In the genomic region with DNA sequence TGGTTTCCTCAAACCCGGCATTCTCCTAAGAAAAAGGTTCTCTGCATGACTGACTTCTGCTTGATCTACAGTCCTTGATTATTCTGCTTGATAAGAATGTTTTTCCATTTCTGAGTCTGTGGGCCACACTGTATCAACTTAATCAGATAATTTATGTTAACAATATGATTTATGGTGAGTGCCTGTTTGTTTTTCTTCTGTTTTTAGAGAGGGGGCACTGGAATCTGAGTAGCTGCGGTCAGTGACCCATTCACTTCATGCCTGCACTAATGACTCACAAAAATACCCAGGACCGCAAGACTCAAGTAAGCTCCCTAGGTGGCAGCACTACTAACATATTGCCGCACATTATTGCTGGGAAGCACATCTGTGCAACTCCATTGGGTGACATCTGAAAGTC, we compare ENCODE assay signal across 7 cellular contexts.
DNase-seq lines count a peak whose midpoint lies in the region; ATAC-seq and TF ChIP-seq lines count a peak whose summit lies in the region.

No MANE protein-coding gene starts in this region.

- no TSS peak for BruUV-seq in PC-9 (replicated peaks; lab: Mats Ljungman, UMichigan)

- H4K20me1 ChIP-seq in PC-9 (ENCODE audit: insufficient read depth), result no peaks in the 10 kb centered on the region

- DNase-seq in PC-9, result peak; percentile 57 to 59
- DNase-seq in left colon, result no peak
- no peak for DNase-seq in dedifferentiated amniotic fluid mesenchymal stem cell (ENCODE audit: extremely low spot score)
- no peak for DNase-seq in activated CD4-positive, alpha-beta T cell treated with anti-CD3 and anti-CD28 coated beads for 48 hours
- no peak for DNase-seq in NCI-H1105 (lab: John Stamatoyannopoulos, UW)

- no peaks in the 10 kb centered on the region for H3K4me1 ChIP-seq in PC-9 (replicated peaks; ENCODE audit: insufficient read depth)

- CTCF ChIA-PET in PC-9 (lab: Charles Lee), result interaction anchor here (1.0 kb wide), 1 partner anchor 9 kb away, joined by 7 read pairs; no protein-coding TSS in a partner anchor

- peak; percentile 44 for TF ChIP-seq CTCF in PC-9 (conservative IDR thresholded peaks at IDR 0.05)

- no peaks in the 10 kb centered on the region for H3F3A ChIP-seq in PC-9 (ENCODE audit: insufficient read depth, low read depth)

- H2AFZ ChIP-seq in PC-9, result no peak overlapping the region

- no peaks in the 10 kb centered on the region for H3K36me3 ChIP-seq in PC-9 (ENCODE audit: low read depth)

- POLR2A ChIA-PET in PC-9 (lab: Charles Lee; ENCODE audit: unreplicated experiment), result no interaction called here

- H3K9me2 ChIP-seq in PC-9 (ENCODE audit: insufficient read depth), result no peaks in the 10 kb centered on the region; the same call in 1 of the 2 replicates

- no peak overlapping the region for H3K4me2 ChIP-seq in PC-9

- no peaks in the 10 kb centered on the region for H3K79me2 ChIP-seq in PC-9 (ENCODE audit: low read depth)

- no peak overlapping the region for H3K4me3 ChIP-seq in PC-9

- no peaks in the 10 kb centered on the region for H3K27me3 ChIP-seq in PC-9 (ENCODE audit: insufficient read depth, low read depth)

- ATAC-seq in GM18870 (IDR thresholded peaks at IDR 0.05; ENCODE audit: unreplicated experiment) (peak; percentile 91), HG02885 (IDR thresholded peaks at IDR 0.05; ENCODE audit: poor library complexity, unreplicated experiment) (peak; percentile 99), left colon (peak; percentile 82)

- H3K27ac ChIP-seq in PC-9, result no peak overlapping the region

- no peaks in the 10 kb centered on the region for H3K9me3 ChIP-seq in PC-9 (ENCODE audit: insufficient read depth, low read depth)

- intact Hi-C loops in PC-9 (cut with micrococcal nuclease; ENCODE audit: unreplicated experiment) (loop anchor here (5.0 kb wide), 1 partner anchor 292 kb away; no protein-coding TSS in a partner anchor), left colon (cut with DNase I, micrococcal nuclease) (no loop called here)

Comparison
In these comparisons a context has a peak if more than half of its experiments do, and no peak if none do; other contexts are left out.
1. DNase-seq: peak in PC-9 (2 of 2); none in left colon (0 of 2), dedifferentiated amniotic fluid mesenchymal stem cell (single experiment), activated CD4-positive, alpha-beta T cell treated with anti-CD3 and anti-CD28 coated beads for 48 hours (single experiment) and NCI-H1105 (single experiment).
2. Peak in every context shown above with its lines, with median percentiles within 50 percentile points of each other: ATAC-seq.